Comparison of ENCODE assay signal across 12 cellular contexts in genomic region chr11:61954106-61955030, GRCh38. TPM values are rescaled to one million over a fixed set of nuclear protein-coding genes. Genes with fewer than 3 reads are reported as not detected.
A peak's percentile ranks its signal among the peaks of the same experiment; 100 is the strongest.
DNase-seq lines count a peak whose midpoint lies in the region; TF ChIP-seq lines count a peak whose summit lies in the region.
"Had no signal": no experiment of that assay in that cellular context is flagged by ENCODE, and none has a peak within 500 bp of the region (broad histone marks: within the 10 kb centered on the region; RNA-seq: fewer than 3 reads in every experiment).

No MANE protein-coding gene starts in this region.

- no peak overlapping the region for H4K8ac ChIP-seq in neuronal stem cell (ENCODE audit: low read depth, low read length)

- peak overlapping the region; percentile 88 for H2AFZ ChIP-seq in neuronal stem cell (ENCODE audit: low read length)

- H3K27ac ChIP-seq in neuronal stem cell (replicated peaks; ENCODE audit: low read length), result no peak overlapping the region

- TF ChIP-seq CTCF in NB4 (IDR thresholded peaks at IDR 0.05; ENCODE audit: low read depth, low read length), result no peak
- no peak for TF ChIP-seq CTCF in epithelial cell of proximal tubule (conservative IDR thresholded peaks at IDR 0.05; ENCODE audit: low read depth, low read length)

- H2BK12ac ChIP-seq in neuronal stem cell (ENCODE audit: low read length), result peak overlapping the region; percentile 41

- H2BK120ac ChIP-seq in neuronal stem cell (ENCODE audit: low read depth, low read length), result peak overlapping the region; percentile 81

- peak overlapping the region; percentile 75 for H2BK5ac ChIP-seq in neuronal stem cell (ENCODE audit: low read length)

- peak overlapping the region; percentile 85 for H3K18ac ChIP-seq in neuronal stem cell (ENCODE audit: low read length)

- H3K9me3 ChIP-seq in neuronal stem cell (replicated peaks in 1 of 2; ENCODE audit: control insufficient read depth in 2 of 2, insufficient read depth in 1 of 2, low read depth in 1 of 2, low read length in 2 of 2), result no peaks in the 10 kb centered on the region

- peaks cover 1 to 8% of the 10 kb centered on the region in 2 donors for H3K4me1 ChIP-seq in neuronal stem cell (ENCODE audit: control insufficient read depth in 2 of 2, insufficient read depth in 1 of 2, low read depth in 1 of 2, low read length in 2 of 2)

- no peaks in the 10 kb centered on the region for H3K36me3 ChIP-seq in neuronal stem cell (replicated peaks in 1 of 2; ENCODE audit: control insufficient read depth in 2 of 2, insufficient read depth in 2 of 2, low read length in 2 of 2)

- H3K4me3 ChIP-seq in NB4 (ENCODE audit: low read depth, low read length) (no peak overlapping the region), epithelial cell of proximal tubule (ENCODE audit: low read depth, low read length) (peak overlapping the region; percentile 49), neuronal stem cell (ENCODE audit: low read length in 2 of 2) (no peak overlapping the region)

- H3K79me1 ChIP-seq in neuronal stem cell (ENCODE audit: low read depth, low read length), result peaks cover 2% of the 10 kb centered on the region

- H3K4ac ChIP-seq in neuronal stem cell (ENCODE audit: low read length), result peak overlapping the region; percentile 53

- WGBS in neuronal stem cell (ENCODE audit: extremely low coverage in 2 of 2, insufficient read length in 2 of 2, insufficient replicate concordance in 1 of 2), 2 donors, result no CpG with 5 or more reads among the region's 11 CpGs

- TF ChIP-seq POLR2A in NB4 (IDR thresholded peaks at IDR 0.05; ENCODE audit: extremely low read depth, insufficient read length), result no peak

- DNase-seq in AG08395 (ENCODE audit: low spot score) (peak; percentile 18), NB4 (ENCODE audit: low read depth) (peak; percentile 52), epithelial cell of proximal tubule (ENCODE audit: low read depth) (no peak), neuronal stem cell (ENCODE audit: low spot score) (no peak), hippocampal formation (lab: John Stamatoyannopoulos, UW) (no peak), ecto neural progenitor cell (ENCODE audit: low spot score) (no peak), D341Med (ENCODE audit: low spot score) (no peak), NCI-H748 (lab: John Stamatoyannopoulos, UW; ENCODE audit: unreplicated experiment) (no peak)
- DNase-seq: activated CD4-positive, alpha-beta memory T cell treated with anti-CD3 and anti-CD28 coated beads for 36 hours; cortex of kidney; NCI-H524 treated with DMSO at 0.1 percent for 48 hours; stimulated activated naive CD4-positive, alpha-beta T cell treated with Interleukin-2 at 50 U/mL for 16 hours had no signal

- H3K4me2 ChIP-seq in neuronal stem cell (ENCODE audit: insufficient read depth, low read length, poor library complexity, severe bottlenecking), result peak overlapping the region; percentile 66

- H2AK5ac ChIP-seq in neuronal stem cell (ENCODE audit: low read depth, low read length), result no peak overlapping the region

- peak overlapping the region; percentile 17 for H3K14ac ChIP-seq in neuronal stem cell (ENCODE audit: low read length)

- no peak overlapping the region for H2BK15ac ChIP-seq in neuronal stem cell (ENCODE audit: low read length)

- no peak overlapping the region for H3K23ac ChIP-seq in neuronal stem cell (ENCODE audit: low read depth, low read length, poor library complexity)

- H3K27me3 ChIP-seq in neuronal stem cell (ENCODE audit: control insufficient read depth in 3 of 3, insufficient read depth in 3 of 3, low read depth in 1 of 3, low read length in 3 of 3), result peaks cover 0 to 21% (median 3%) of the 10 kb centered on the region in 3 experiments

- H4K91ac ChIP-seq in neuronal stem cell (ENCODE audit: low read depth, low read length, poor library complexity), result no peak overlapping the region

- H3K9ac ChIP-seq in neuronal stem cell (ENCODE audit: low read depth, low read length, poor library complexity), result peak overlapping the region; percentile 77

RNA-seq across cellular contexts. Expression of gene BEST1, which starts 4.2 kb away (rescaled TPM):
- total RNA-seq in epithelial cell of proximal tubule, result 0.12 TPM in 1 of 2 replicates, not detected in the other
- polyA plus RNA-seq in neuronal stem cell (2013, experiment 1 of 2), result 0.11 TPM
- polyA plus RNA-seq in neuronal stem cell (2013, experiment 2 of 2), result 0.10 TPM

RNA-seq across cellular contexts. Expression of gene FTH1, which starts 13.1 kb away (rescaled TPM):
- total RNA-seq in epithelial cell of proximal tubule, result 518 and 789 TPM in 2 replicates
- polyA plus RNA-seq in neuronal stem cell (2013, experiment 1 of 2), result 1,611 TPM
- 1,599 TPM for polyA plus RNA-seq in neuronal stem cell (2013, experiment 2 of 2)

RNA-seq across cellular contexts. Expression of gene RAB3IL1, which starts 37.0 kb away (rescaled TPM):
- 0.12 and 0.22 TPM in 2 replicates for total RNA-seq in epithelial cell of proximal tubule
- polyA plus RNA-seq in neuronal stem cell (2013, experiment 1 of 2), result 2.4 TPM
- 3.5 TPM for polyA plus RNA-seq in neuronal stem cell (2013, experiment 2 of 2)

Comparison
In these comparisons a context has a peak if more than half of its experiments do, and no peak if none do; other contexts are left out.
1. DNase-seq: peak in AG08395 (single experiment) and NB4 (single experiment); none in epithelial cell of proximal tubule (single experiment), neuronal stem cell (single experiment), hippocampal formation (0 of 2), ecto neural progenitor cell (single experiment), D341Med (single experiment) and NCI-H748 (single experiment).